ENCODE assay signal across 8 cellular contexts in genomic region chr1:155968670-155969069, GRCh38. TPM values are rescaled to one million over a fixed set of nuclear protein-coding genes. Genes with fewer than 3 reads are reported as not detected.
DNase-seq lines count a peak whose midpoint lies in the region; ATAC-seq and TF ChIP-seq lines count a peak whose summit lies in the region.

No MANE protein-coding gene starts in this region.

- no peaks in the 10 kb centered on the region for H3K27me3 Mint-ChIP-seq in H9 (ENCODE audit: low read depth)

- peaks cover 18% of the 10 kb centered on the region for H3K4me1 ChIP-seq in H9 (ENCODE audit: insufficient read depth, low read length)

- H3K27me3 ChIP-seq in H9 (ENCODE audit: insufficient read depth, low read length) (no peaks in the 10 kb centered on the region), WERI-Rb-1 (ENCODE audit: insufficient read depth, low read depth, severe bottlenecking) (no peaks in the 10 kb centered on the region)

- H4K8ac ChIP-seq in H9 (replicated peaks; ENCODE audit: insufficient read length, low read depth, low read length): no peak overlapping the region

- H3K4ac ChIP-seq in H9 (ENCODE audit: low read depth, low read length): no peak overlapping the region

- no peak for DNase-seq in H9
- peak; percentile 96 for DNase-seq in WERI-Rb-1
- DNase-seq in head of caudate nucleus: peak; percentile 73 to 96 (median 91)
- peak; percentile 96 for DNase-seq in putamen (ENCODE audit: low spot score)
- DNase-seq in DMS79 (lab: John Stamatoyannopoulos, UW): no peak
- no peak for DNase-seq in DMS114 treated with DMSO at 0.1 percent for 48 hours (lab: John Stamatoyannopoulos, UW; ENCODE audit: unreplicated experiment)
- DNase-seq in NCI-H2227 (lab: John Stamatoyannopoulos, UW; ENCODE audit: unreplicated experiment): no peak

- H3K18ac ChIP-seq in H9 (ENCODE audit: insufficient read length, low read depth, low read length): no peak overlapping the region

- H2BK20ac ChIP-seq in H9 (ENCODE audit: low read depth, low read length, poor library complexity, severe bottlenecking): no peak overlapping the region

- H3K9ac ChIP-seq in H9 (ENCODE audit: extremely low read depth, insufficient read length, low read length): no peak overlapping the region

- H4K20me1 ChIP-seq in H9 (ENCODE audit: control insufficient read depth, insufficient read depth, insufficient read length): peaks cover 3% of the 10 kb centered on the region

- no peak overlapping the region for H4K91ac ChIP-seq in H9 (ENCODE audit: insufficient read length, low read depth, low read length)

- no peak overlapping the region for H3K23ac ChIP-seq in H9 (ENCODE audit: insufficient read length, low read depth, low read length)

- H3K4me3 ChIP-seq in WERI-Rb-1 (ENCODE audit: low read depth, low read length): no peak overlapping the region

- H3K4me3 Mint-ChIP-seq in H9: no peak overlapping the region

- H3K4me1 Mint-ChIP-seq in H9: peaks cover 52 to 67% of the 10 kb centered on the region in 2 experiments

- H2AFZ ChIP-seq in H9 (ENCODE audit: low read length): no peak overlapping the region

- intact Hi-C loops in head of caudate nucleus (cut with DNase I): no loop called here

- H3K14ac ChIP-seq in H9 (ENCODE audit: insufficient read depth, low read length): no peak overlapping the region

- H2BK120ac ChIP-seq in H9 (ENCODE audit: low read depth, low read length, poor library complexity, severe bottlenecking): no peak overlapping the region

- WGBS in H9 (ENCODE audit: extremely low coverage, insufficient read length, low lambda C conversion rate): no CpG with 5 or more reads among the region's 3 CpGs

- no peak overlapping the region for H4K5ac ChIP-seq in H9 (ENCODE audit: insufficient read length, low read depth, low read length)

- H2AK5ac ChIP-seq in H9 (ENCODE audit: insufficient read length, low read length): no peak overlapping the region

- H3K36me3 Mint-ChIP-seq in H9 (ENCODE audit: insufficient read depth in 1 of 3, low read depth in 3 of 3): peaks cover 30 to 77% (median 70%) of the 10 kb centered on the region in 3 experiments

- H3K4me2 ChIP-seq in H9 (ENCODE audit: insufficient read depth, insufficient read length, low read length): no peak overlapping the region

- H2BK5ac ChIP-seq in H9 (ENCODE audit: insufficient read length, low read length): no peak overlapping the region

- H2BK12ac ChIP-seq in H9 (ENCODE audit: insufficient read length, low read depth, low read length): no peak overlapping the region

- TF ChIP-seq CTCF in H9 (conservative IDR thresholded peaks at IDR 0.05): no peak
- TF ChIP-seq CTCF in WERI-Rb-1 (IDR thresholded peaks at IDR 0.05; ENCODE audit: low read depth, low read length): no peak

- H3K9me3 ChIP-seq in H9 (ENCODE audit: control insufficient read depth, low read depth, low read length) (no peaks in the 10 kb centered on the region), WERI-Rb-1 (ENCODE audit: severe bottlenecking) (no peaks in the 10 kb centered on the region)

- H3K79me1 ChIP-seq in H9 (ENCODE audit: insufficient read depth, low read depth, low read length, poor library complexity, severe bottlenecking): peaks cover 3% of the 10 kb centered on the region

- no peaks in the 10 kb centered on the region for H3K9me3 Mint-ChIP-seq in H9

- no peak overlapping the region for H2BK15ac ChIP-seq in H9 (ENCODE audit: low read depth, low read length)

- no peaks in the 10 kb centered on the region for H3K23me2 ChIP-seq in H9 (ENCODE audit: insufficient read length, low read depth, low read length, poor library complexity, severe bottlenecking)

- no peak overlapping the region for H3T11ph ChIP-seq in H9 (ENCODE audit: low read length)

- H3K56ac ChIP-seq in H9 (ENCODE audit: insufficient read length, low read depth, low read length): no peak overlapping the region

- peaks cover 17% of the 10 kb centered on the region for H3K79me2 ChIP-seq in H9 (ENCODE audit: insufficient read depth, low read length)

- H3K36me3 ChIP-seq in WERI-Rb-1: peaks cover 85% of the 10 kb centered on the region

- no peak for ATAC-seq in HG03108 (IDR thresholded peaks at IDR 0.05; ENCODE audit: unreplicated experiment)

- H3K27ac ChIP-seq in H9 (ENCODE audit: insufficient read length, low read depth, low read length) (no peak overlapping the region), WERI-Rb-1 (peak overlapping the region; percentile 95)

- H3K27ac Mint-ChIP-seq in H9: peak overlapping the region in 2 of 3 experiments; percentile 33 to 62; a peak in 3 of 7 replicates

RNA-seq across cellular contexts. Expression of gene ARHGEF2, which starts 9.7 kb away (rescaled TPM):
- 103 and 111 TPM in 2 replicates for total RNA-seq in H9 (2021)

RNA-seq across cellular contexts. Expression of gene RXFP4, which starts 27.2 kb away (rescaled TPM):
- not detected in 2 replicates for total RNA-seq in H9 (2021)

RNA-seq across cellular contexts. Expression of gene KHDC4, which starts 34.5 kb away (rescaled TPM):
- total RNA-seq in H9 (2021): 57.6 and 57.7 TPM in 2 replicates

RNA-seq across cellular contexts. Expression of gene SSR2, which starts 52.1 kb away (rescaled TPM):
- total RNA-seq in H9 (2021): 170 and 172 TPM in 2 replicates

RNA-seq across cellular contexts. Expression of gene RIT1, which starts 57.5 kb away (rescaled TPM):
- total RNA-seq in H9 (2021): 26.4 and 27.4 TPM in 2 replicates

Comparison
In these comparisons a context has a peak if more than half of its experiments do, and no peak if none do; other contexts are left out.
1. DNase-seq: peak in WERI-Rb-1 (single experiment), head of caudate nucleus (42 of 42) and putamen (single experiment); none in H9 (single experiment), DMS79 (single experiment), DMS114 treated with DMSO at 0.1 percent for 48 hours (single experiment) and NCI-H2227 (single experiment).